8 cellular contexts compared by ENCODE assay signal in the genomic region with DNA sequence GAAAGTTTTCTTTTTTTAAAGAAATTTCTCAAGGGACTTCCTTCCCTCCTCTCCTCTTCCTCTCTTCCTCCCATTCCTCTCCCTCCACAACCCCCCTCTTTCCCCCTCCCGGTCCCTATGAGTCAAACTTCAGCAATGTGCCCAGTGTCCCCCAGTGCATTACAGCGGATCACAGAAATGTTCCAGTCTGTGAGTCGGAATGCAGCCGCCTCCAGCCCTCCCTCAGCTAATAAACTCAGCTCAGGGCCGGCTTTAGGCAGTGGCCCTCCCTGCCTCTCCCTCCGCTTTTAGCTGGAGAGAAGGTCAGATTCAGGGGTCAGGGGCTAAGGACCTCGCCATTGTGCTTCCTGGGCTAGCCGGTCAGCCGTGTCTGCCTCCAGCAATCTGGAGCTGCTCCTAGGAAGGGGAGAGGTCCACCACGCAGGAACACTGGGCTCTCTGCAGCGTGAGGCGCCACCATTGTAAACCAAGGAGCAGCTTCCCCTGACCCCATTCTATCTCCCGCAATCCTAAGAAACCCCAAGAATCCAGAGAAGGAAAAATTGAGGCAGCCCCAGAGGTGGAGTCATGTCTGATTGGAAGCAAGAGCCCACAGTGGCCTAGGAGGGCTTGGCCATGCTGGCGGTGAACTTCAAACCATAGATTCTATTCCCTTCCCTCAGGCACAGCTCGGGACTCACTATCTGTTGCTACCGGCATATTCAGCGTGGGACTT. TPM values are rescaled to one million over a fixed set of nuclear protein-coding genes. Genes with fewer than 3 reads are reported as not detected.
DNase-seq lines count a peak whose midpoint lies in the region; ATAC-seq, FAIRE-seq and TF ChIP-seq lines count a peak whose summit lies in the region.

No MANE protein-coding gene starts in this region.

- H3K4me3 Mint-ChIP-seq in activated T-helper 17 cell treated with anti-CD3 and anti-CD28 coated beads, Interleukin-2, amount 50 U/mL, for 72 hours, result peak overlapping the region; percentile 93

- H3K36me3 ChIP-seq in neutrophil, result no peaks in the 10 kb centered on the region

- H3K4me3 ChIP-seq in AG10803 (ENCODE audit: low read length) (peak overlapping the region; percentile 90), neutrophil (ENCODE audit: low read depth in 1 of 2, low read length in 1 of 2) (peak overlapping the region; percentile 80 to 91)

- H3K27ac Mint-ChIP-seq in activated T-helper 17 cell treated with anti-CD3 and anti-CD28 coated beads, Interleukin-2, amount 50 U/mL, for 72 hours, result peak overlapping the region; percentile 88

- H3K36me3 Mint-ChIP-seq in activated T-helper 17 cell treated with anti-CD3 and anti-CD28 coated beads, Interleukin-2, amount 50 U/mL, for 72 hours (ENCODE audit: low read depth), result peaks cover 50% of the 10 kb centered on the region

- TF ChIP-seq CTCF in AG10803 (conservative IDR thresholded peaks at IDR 0.05; ENCODE audit: low read length), result no peak
- no peak for TF ChIP-seq CTCF in neutrophil (IDR thresholded peaks at IDR 0.05)

- ATAC-seq in activated T-helper 17 cell treated with anti-CD3 and anti-CD28 coated beads, Interleukin-2, amount 50 U/mL, for 72 hours (replicated peaks), result peak; percentile 4
- ATAC-seq in GM21528 (IDR thresholded peaks at IDR 0.05; ENCODE audit: low FRiP score, unreplicated experiment), result no peak

- peaks cover 47% of the 10 kb centered on the region for H3K4me1 Mint-ChIP-seq in activated T-helper 17 cell treated with anti-CD3 and anti-CD28 coated beads, Interleukin-2, amount 50 U/mL, for 72 hours

- FAIRE-seq in frontal cortex (lab: Jason Lieb, UNC), result no peak

- no peaks in the 10 kb centered on the region for H3K9me3 ChIP-seq in neutrophil

- no peaks in the 10 kb centered on the region for H3K27me3 Mint-ChIP-seq in activated T-helper 17 cell treated with anti-CD3 and anti-CD28 coated beads, Interleukin-2, amount 50 U/mL, for 72 hours

- H3K9me3 Mint-ChIP-seq in activated T-helper 17 cell treated with anti-CD3 and anti-CD28 coated beads, Interleukin-2, amount 50 U/mL, for 72 hours, result no peaks in the 10 kb centered on the region

- H3K4me1 ChIP-seq in neutrophil (ENCODE audit: control insufficient read depth in 1 of 2, insufficient read depth in 1 of 2, low read depth in 1 of 2, low read length in 1 of 2), result peaks cover 66 to 68% of the 10 kb centered on the region in 2 experiments

- peak overlapping the region; percentile 95 for H3K27ac ChIP-seq in neutrophil

- DNase-seq in AG10803 (ENCODE audit: low read depth) (peak; percentile 97), HT1080 (ENCODE audit: low read depth) (peak; percentile 92), frontal cortex (ENCODE audit: low spot score in 2 of 2) (peak; percentile 57 to 77), D341Med (ENCODE audit: low spot score) (no peak), NCI-H2081 treated with DMSO at 0.1 percent for 48 hours (lab: John Stamatoyannopoulos, UW) (no peak)

- no peaks in the 10 kb centered on the region for H3K27me3 ChIP-seq in neutrophil

RNA-seq across cellular contexts. Expression of gene HDAC7, which starts 1.1 kb away (rescaled TPM):
- total RNA-seq in HT1080 (2014; rRNA removed; shearing (Covaris generic)), result 36.8 and 40.0 TPM in 2 replicates
- 46.7 and 49.2 TPM in 2 replicates for polyA plus RNA-seq in HT1080 (2015; cell fraction: cytosol; rRNA removed)
- 105 and 114 TPM in 2 replicates for polyA plus RNA-seq in HT1080 (2015; cell fraction: nucleus; rRNA removed)
- 100 to 1,000 TPM; 163 to 471 TPM for total RNA-seq in activated T-helper 17 cell treated with anti-CD3 and anti-CD28 coated beads, Interleukin-2, amount 50 U/mL, for 72 hours
- total RNA-seq in frontal cortex, result 4.9 TPM

RNA-seq across cellular contexts. Expression of gene SLC48A1, which starts 47.8 kb away (rescaled TPM):
- total RNA-seq in HT1080 (2014; rRNA removed; shearing (Covaris generic)), result 11.7 and 13.3 TPM in 2 replicates
- polyA plus RNA-seq in HT1080 (2015; cell fraction: cytosol; rRNA removed), result 12.8 and 17.8 TPM in 2 replicates
- polyA plus RNA-seq in HT1080 (2015; cell fraction: nucleus; rRNA removed), result 20.2 and 21.6 TPM in 2 replicates
- 1 to 10 TPM; 6.7 to 8.2 TPM for total RNA-seq in activated T-helper 17 cell treated with anti-CD3 and anti-CD28 coated beads, Interleukin-2, amount 50 U/mL, for 72 hours
- total RNA-seq in frontal cortex, result 8.6 TPM

Comparison
In these comparisons a context has a peak if more than half of its experiments do, and no peak if none do; other contexts are left out.
1. DNase-seq: peak in AG10803 (single experiment), HT1080 (single experiment) and frontal cortex (2 of 2); none in D341Med (single experiment) and NCI-H2081 treated with DMSO at 0.1 percent for 48 hours (single experiment).